In the genomic region with DNA sequence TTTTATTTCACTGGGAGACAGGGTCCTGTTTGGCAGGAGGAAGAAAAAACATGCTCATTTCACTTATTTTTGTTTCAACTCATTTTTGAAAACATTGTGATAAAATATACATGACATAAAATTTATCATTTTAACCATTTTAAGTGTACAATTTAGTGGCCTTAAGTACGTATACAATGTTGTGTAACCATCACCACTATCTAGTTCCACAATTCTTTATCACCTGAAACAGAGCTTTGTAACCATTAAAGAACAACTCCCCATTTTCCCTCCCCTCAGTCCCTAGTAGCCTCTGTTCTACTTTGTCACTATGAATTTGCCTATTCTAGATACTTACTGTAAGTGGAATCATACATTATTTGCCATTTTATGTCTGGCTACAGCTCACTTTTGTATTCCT, we compare ENCODE assay signal across 8 cellular contexts.
"Had no signal": no experiment of that assay in that cellular context is flagged by ENCODE, and none has a peak within 500 bp of the region (broad histone marks: within the 10 kb centered on the region; RNA-seq: fewer than 3 reads in every experiment).

No MANE protein-coding gene starts in this region.

- H3K4me3 ChIP-seq: GM12878 had no signal

- ATAC-seq: GM12878 had no signal

- DNase-seq: GDM1, GF-D8 had no signal

- FAIRE-seq: G401.6, GM12878, GM12891, GM12892, GM18507, GM19239 had no signal
